14 cellular contexts compared by ENCODE assay signal in the genomic region with DNA sequence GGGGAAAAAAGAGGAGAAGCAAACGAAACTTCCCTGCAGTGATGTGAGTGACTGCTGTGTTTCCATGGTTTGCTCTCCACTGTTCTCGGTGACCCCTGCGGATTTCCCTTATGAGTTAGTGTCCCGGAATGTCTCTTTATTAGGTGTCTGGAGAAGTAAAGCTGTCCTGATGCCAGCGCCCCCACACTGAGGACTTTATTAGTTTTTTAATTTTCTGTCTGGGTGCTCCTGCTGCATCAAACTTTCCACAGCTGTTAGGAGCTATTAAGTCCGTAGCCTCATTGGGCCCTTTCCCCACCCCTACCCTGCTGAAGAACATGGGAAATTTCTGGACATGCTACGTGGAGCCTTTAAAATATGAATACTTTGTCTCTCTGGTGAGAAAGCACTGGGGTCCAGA.
DNase-seq lines count a peak whose midpoint lies in the region; ATAC-seq, FAIRE-seq and TF ChIP-seq lines count a peak whose summit lies in the region.
"Had no signal": no experiment of that assay in that cellular context is flagged by ENCODE, and none has a peak within 500 bp of the region (broad histone marks: within the 10 kb centered on the region; RNA-seq: fewer than 3 reads in every experiment).

No MANE protein-coding gene starts in this region.

- no peak overlapping the region for H3K27ac ChIP-seq in H9 (ENCODE audit: insufficient read length, low read depth, low read length)
- peak overlapping the region; percentile 95 for H3K27ac ChIP-seq in smooth muscle cell (ENCODE audit: low read depth)
- H3K27ac ChIP-seq: SK-N-MC, thoracic aorta had no signal

- FAIRE-seq in GM12892 (lab: Jason Lieb, UNC) = no peak

- H2AFZ ChIP-seq in H9 (ENCODE audit: low read length) = no peak overlapping the region
- no peak overlapping the region for H2AFZ ChIP-seq in smooth muscle cell (ENCODE audit: low read depth)

- DNase-seq in H9 (no peak), astrocyte of the hippocampus (ENCODE audit: low read depth, low spot score) (peak; percentile 94), kidney glomerular epithelial cell (lab: John Stamatoyannopoulos, UW) (peak; percentile 3), smooth muscle cell (lab: John Stamatoyannopoulos, UW; ENCODE audit: unreplicated experiment) (no peak), iPS-NIHi7 (ENCODE audit: extremely low spot score) (no peak), GM12892 (ENCODE audit: insufficient read length) (no peak)
- DNase-seq: CD8-positive, alpha-beta memory T cell; NCI-H1436 treated with DMSO at 0.1 percent for 48 hours; NCI-H446 had no signal

- ATAC-seq in HG03378 (IDR thresholded peaks at IDR 0.05; ENCODE audit: unreplicated experiment) = no peak
- ATAC-seq: activated T-helper 17 cell treated with anti-CD3 and anti-CD28 coated beads, Interleukin-2, amount 50 U/mL, for 72 hours had no signal

- H3K4me1 ChIP-seq in H9 (ENCODE audit: insufficient read depth, low read length) (peaks cover 5% of the 10 kb centered on the region; the same call in 1 of the 2 replicates), smooth muscle cell (ENCODE audit: low read depth) (peaks cover 74% of the 10 kb centered on the region)

- H3K23ac ChIP-seq in H9 (ENCODE audit: insufficient read length, low read depth, low read length) = no peak overlapping the region

- no peak overlapping the region for H3K4me2 ChIP-seq in H9 (ENCODE audit: insufficient read depth, insufficient read length, low read length)
- peak overlapping the region; percentile 79 for H3K4me2 ChIP-seq in smooth muscle cell

- H2BK5ac ChIP-seq in H9 (ENCODE audit: insufficient read length, low read length) = no peak overlapping the region

- H2BK15ac ChIP-seq in H9 (ENCODE audit: low read depth, low read length) = no peak overlapping the region

- no peak overlapping the region for H3K56ac ChIP-seq in H9 (ENCODE audit: insufficient read length, low read depth, low read length)

- no peaks in the 10 kb centered on the region for H3K79me1 ChIP-seq in H9 (ENCODE audit: insufficient read depth, low read depth, low read length, poor library complexity, severe bottlenecking)

- TF ChIP-seq CTCF in H9 (conservative IDR thresholded peaks at IDR 0.05) (no peak), smooth muscle cell (IDR thresholded peaks at IDR 0.05; ENCODE audit: borderline replicate concordance, insufficient read depth, poor library complexity, severe bottlenecking) (no peak)

- no peaks in the 10 kb centered on the region for H4K20me1 ChIP-seq in H9 (ENCODE audit: control insufficient read depth, insufficient read depth, insufficient read length)
- no peaks in the 10 kb centered on the region for H4K20me1 ChIP-seq in smooth muscle cell (ENCODE audit: low read depth)

- H3K14ac ChIP-seq in H9 (ENCODE audit: insufficient read depth, low read length) = no peak overlapping the region

- H3T11ph ChIP-seq in H9 (ENCODE audit: low read length) = no peak overlapping the region

- H2AK5ac ChIP-seq in H9 (ENCODE audit: insufficient read length, low read length) = no peak overlapping the region

- H4K5ac ChIP-seq in H9 (ENCODE audit: insufficient read length, low read depth, low read length) = no peak overlapping the region

- no peak overlapping the region for H4K8ac ChIP-seq in H9 (replicated peaks; ENCODE audit: insufficient read length, low read depth, low read length)

- H3K79me2 ChIP-seq in H9 (ENCODE audit: insufficient read depth, low read length) = no peaks in the 10 kb centered on the region
- no peaks in the 10 kb centered on the region for H3K79me2 ChIP-seq in smooth muscle cell (ENCODE audit: low read depth)

- peaks cover 0 to 5% (median 0%) of the 10 kb centered on the region in 3 experiments; a peak in 2 of 7 replicates for H3K36me3 Mint-ChIP-seq in H9 (ENCODE audit: insufficient read depth in 1 of 3, low read depth in 3 of 3)
- H3K36me3 Mint-ChIP-seq: CD8-positive, alpha-beta memory T cell had no signal

- H2BK20ac ChIP-seq in H9 (ENCODE audit: low read depth, low read length, poor library complexity, severe bottlenecking) = peak overlapping the region; percentile 91

- no peak overlapping the region for H3K4me3 Mint-ChIP-seq in H9
- H3K4me3 Mint-ChIP-seq: activated T-helper 17 cell treated with anti-CD3 and anti-CD28 coated beads, Interleukin-2, amount 50 U/mL, for 72 hours; CD8-positive, alpha-beta memory T cell; dendritic cell treated with granulocyte-macrophage colony-stimulating factor and Interleukin-4, amounts not matched to agents 40 ng/mL and 50 ng/mL, for 4 days had no signal

- H4K91ac ChIP-seq in H9 (ENCODE audit: insufficient read length, low read depth, low read length) = no peak overlapping the region

- H3K9ac ChIP-seq in H9 (ENCODE audit: extremely low read depth, insufficient read length, low read length) = no peak overlapping the region
- H3K9ac ChIP-seq in smooth muscle cell (ENCODE audit: low read depth) = peak overlapping the region; percentile 88

- no peak overlapping the region for H2BK120ac ChIP-seq in H9 (ENCODE audit: low read depth, low read length, poor library complexity, severe bottlenecking)

- H3K27me3 ChIP-seq in H9 (ENCODE audit: insufficient read depth, low read length) (no peaks in the 10 kb centered on the region), smooth muscle cell (ENCODE audit: low read depth) (no peaks in the 10 kb centered on the region)

- no peak overlapping the region for H3K4me3 ChIP-seq in smooth muscle cell
- H3K4me3 ChIP-seq: SK-N-MC, thoracic aorta had no signal

- H3K27me3 Mint-ChIP-seq in H9 (ENCODE audit: low read depth) = peaks cover 52% of the 10 kb centered on the region

- H3K4me1 Mint-ChIP-seq in H9 = peaks cover 69 to 76% of the 10 kb centered on the region in 2 experiments
- H3K4me1 Mint-ChIP-seq: CD8-positive, alpha-beta memory T cell had no signal

- H3K4ac ChIP-seq in H9 (ENCODE audit: low read depth, low read length) = no peak overlapping the region; the same call in 1 of the 2 replicates

- H3F3A ChIP-seq in smooth muscle cell (ENCODE audit: low read depth) = peaks cover 36% of the 10 kb centered on the region

- no peaks in the 10 kb centered on the region for H3K9me3 ChIP-seq in H9 (ENCODE audit: control insufficient read depth, low read depth, low read length)
- no peaks in the 10 kb centered on the region for H3K9me3 ChIP-seq in smooth muscle cell (replicated peaks; ENCODE audit: low read depth)
- H3K9me3 ChIP-seq: thoracic aorta had no signal

- no peak overlapping the region for H3K18ac ChIP-seq in H9 (ENCODE audit: insufficient read length, low read depth, low read length)

- no peaks in the 10 kb centered on the region for H3K36me3 ChIP-seq in smooth muscle cell (ENCODE audit: low read depth)
- H3K36me3 ChIP-seq: thoracic aorta had no signal

- no peaks in the 10 kb centered on the region for H3K23me2 ChIP-seq in H9 (ENCODE audit: insufficient read length, low read depth, low read length, poor library complexity, severe bottlenecking)

- H2BK12ac ChIP-seq in H9 (ENCODE audit: insufficient read length, low read depth, low read length) = no peak overlapping the region

- H3K9me3 Mint-ChIP-seq in H9 = peaks cover 0 to 3% of the 10 kb centered on the region in 2 experiments; a peak in 1 of 5 replicates
- H3K9me3 Mint-ChIP-seq: activated T-helper 17 cell treated with anti-CD3 and anti-CD28 coated beads, Interleukin-2, amount 50 U/mL, for 72 hours; CD8-positive, alpha-beta memory T cell; dendritic cell treated with granulocyte-macrophage colony-stimulating factor and Interleukin-4, amounts not matched to agents 40 ng/mL and 50 ng/mL, for 4 days had no signal

- no peak for TF ChIP-seq POLR2A in GM12892 (IDR thresholded peaks at IDR 0.05; ENCODE audit: low read depth, low read length)

- WGBS in H9 (ENCODE audit: extremely low coverage, insufficient read length, low lambda C conversion rate) = no CpG with 5 or more reads among the region's 7 CpGs
- WGBS in smooth muscle cell (ENCODE audit: low lambda C conversion rate) = 3% methylated on average over 7 of the region's 7 CpGs

- peak overlapping the region in 1 of 3 experiments; percentile 94; a peak in 1 of 7 replicates for H3K27ac Mint-ChIP-seq in H9
- H3K27ac Mint-ChIP-seq: activated T-helper 17 cell treated with anti-CD3 and anti-CD28 coated beads, Interleukin-2, amount 50 U/mL, for 72 hours; CD8-positive, alpha-beta memory T cell; dendritic cell treated with granulocyte-macrophage colony-stimulating factor and Interleukin-4, amounts not matched to agents 40 ng/mL and 50 ng/mL, for 4 days had no signal

Comparison
In these comparisons a context has a peak if more than half of its experiments do, and no peak if none do; other contexts are left out.
1. DNase-seq: peak in astrocyte of the hippocampus (single experiment) and kidney glomerular epithelial cell (single experiment); none in H9 (single experiment), smooth muscle cell (single experiment), iPS-NIHi7 (single experiment) and GM12892 (single experiment).